Comparison of ENCODE assay signal across 20 cellular contexts in the genomic region with DNA sequence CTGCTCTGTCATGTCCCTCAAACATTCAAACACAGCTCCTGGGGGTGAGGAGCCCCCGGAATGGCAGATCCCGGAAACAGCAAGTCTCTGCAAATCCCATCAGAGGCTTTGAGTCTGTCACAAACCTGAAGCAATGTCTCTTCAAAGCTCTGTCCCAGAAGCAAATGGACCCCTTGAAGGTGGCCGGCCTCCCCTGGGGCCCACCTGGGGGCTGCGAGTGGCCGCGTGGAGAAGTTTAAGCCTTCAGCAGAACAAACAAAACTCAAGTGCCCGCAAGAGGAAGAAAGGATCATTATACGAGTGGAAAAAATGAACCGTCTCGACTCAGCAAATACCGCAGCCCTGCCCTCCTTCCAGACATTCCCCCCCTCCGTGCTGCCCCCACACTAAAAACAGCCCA. TPM values are rescaled to one million over a fixed set of nuclear protein-coding genes. Genes with fewer than 3 reads are reported as not detected.
"Had no signal": no experiment of that assay in that cellular context is flagged by ENCODE, and none has a peak within 500 bp of the region (broad histone marks: within the 10 kb centered on the region; RNA-seq: fewer than 3 reads in every experiment).

No MANE protein-coding gene starts in this region.

- H3K27me3 ChIP-seq: cardiac muscle cell, colonic mucosa, hepatocyte, transverse colon had no signal

- H3K4me1 ChIP-seq: colonic mucosa, parathyroid adenoma, suprapubic skin had no signal

- DNase-seq: cerebellar nuclear complex; colonic mucosa; effector CD4-positive, alpha-beta T cell; endodermal cell; erythroblast; foreskin melanocyte; head of caudate nucleus; mammary epithelial cell; natural killer cell; stimulated activated CD4-positive, alpha-beta T cell treated with anti-CD3 and anti-CD28 coated beads, Interleukin-12 subunit alpha, Interleukin-12 subunit beta, amount 100 ng/mL, for 4 hours; stimulated activated naive CD4-positive, alpha-beta T cell; transverse colon had no signal

- H3K36me3 ChIP-seq: cardiac muscle cell, colonic mucosa, suprapubic skin, transverse colon had no signal

- H3K4me2 ChIP-seq: hepatocyte had no signal

- H3K27ac ChIP-seq: cardiac muscle cell, colonic mucosa, hepatocyte, parathyroid adenoma, suprapubic skin, transverse colon had no signal

- H3K9me3 ChIP-seq: colonic mucosa, suprapubic skin, transverse colon had no signal

- H2AFZ ChIP-seq: hepatocyte, parathyroid adenoma had no signal

- H3K4me3 ChIP-seq: cardiac muscle cell, colonic mucosa, hepatocyte, suprapubic skin, transverse colon had no signal

- ATAC-seq: natural killer cell, sciatic nerve had no signal

- H3K79me2 ChIP-seq: hepatocyte, parathyroid adenoma had no signal

- H3K9ac ChIP-seq: parathyroid adenoma had no signal

RNA-seq across cellular contexts. Expression of a gene that starts 53.3 kb away (rescaled TPM):
- total RNA-seq: dermis microvascular lymphatic vessel endothelial cell, endothelial cell of umbilical vein, mammary epithelial cell, myocyte had no signal
- polyA plus RNA-seq: endothelial cell of umbilical vein had no signal
